In genomic region chr1:116807871-116808450, GRCh38 we compare ENCODE assay signal across 12 cellular contexts. TPM values are rescaled to one million over a fixed set of nuclear protein-coding genes. Genes with fewer than 3 reads are reported as not detected.
DNase-seq lines count a peak whose midpoint lies in the region; ATAC-seq and TF ChIP-seq lines count a peak whose summit lies in the region.
"Had no signal": no experiment of that assay in that cellular context is flagged by ENCODE, and none has a peak within 500 bp of the region (broad histone marks: within the 10 kb centered on the region; RNA-seq: fewer than 3 reads in every experiment).

No MANE protein-coding gene starts in this region.

- H3K36me3 Mint-ChIP-seq in activated T-helper 2 cell treated with anti-CD3 and anti-CD28 coated beads, Interferon-gamma antibody, Interleukin-2, Interleukin-4, amounts not matched to agents 10 μg/mL and 5 μg/mL and 100 μg/mL, durations not matched to agents 14 hours and 24 hours and 36 hours (ENCODE audit: low read depth): peaks cover 32% of the 10 kb centered on the region
- H3K36me3 Mint-ChIP-seq in natural killer cell: peaks cover 6% of the 10 kb centered on the region
- no peaks in the 10 kb centered on the region for H3K36me3 Mint-ChIP-seq in osteocyte (ENCODE audit: unreplicated experiment)

- TF ChIP-seq CTCF in DND-41 (IDR thresholded peaks at IDR 0.05; ENCODE audit: borderline replicate concordance, extremely low read depth, low read length, poor library complexity, severe bottlenecking) (no peak), natural killer cell (IDR thresholded peaks at IDR 0.05) (no peak), osteocyte (IDR thresholded peaks at IDR 0.05) (no peak)

- H2AFZ ChIP-seq in DND-41 (ENCODE audit: low read depth, low read length): peak overlapping the region; percentile 21; the same call in 1 of the 2 replicates

- H3K79me2 ChIP-seq in DND-41 (ENCODE audit: insufficient read depth, low read length): no peaks in the 10 kb centered on the region

- no peaks in the 10 kb centered on the region for H3K27me3 Mint-ChIP-seq in activated T-helper 2 cell treated with anti-CD3 and anti-CD28 coated beads, Interferon-gamma antibody, Interleukin-2, Interleukin-4, amounts not matched to agents 10 μg/mL and 5 μg/mL and 100 μg/mL, durations not matched to agents 14 hours and 24 hours and 36 hours (ENCODE audit: low read depth)
- H3K27me3 Mint-ChIP-seq in natural killer cell (ENCODE audit: low read depth in 2 of 2): no peaks in the 10 kb centered on the region
- H3K27me3 Mint-ChIP-seq in osteocyte (ENCODE audit: unreplicated experiment): peaks cover 22% of the 10 kb centered on the region
- H3K27me3 Mint-ChIP-seq: naive B cell had no signal

- no peaks in the 10 kb centered on the region for H3K36me3 ChIP-seq in DND-41 (ENCODE audit: insufficient read depth, low read length)
- H3K36me3 ChIP-seq: right lobe of liver had no signal

- H3K4me2 ChIP-seq in DND-41 (ENCODE audit: insufficient read depth, low read length): no peak overlapping the region

- peaks cover 6% of the 10 kb centered on the region for H3K9me3 ChIP-seq in DND-41 (ENCODE audit: insufficient read depth, low read length, severe bottlenecking)

- peaks cover 75% of the 10 kb centered on the region for H3K4me1 Mint-ChIP-seq in activated T-helper 2 cell treated with anti-CD3 and anti-CD28 coated beads, Interferon-gamma antibody, Interleukin-2, Interleukin-4, amounts not matched to agents 10 μg/mL and 5 μg/mL and 100 μg/mL, durations not matched to agents 14 hours and 24 hours and 36 hours (ENCODE audit: low read depth)
- H3K4me1 Mint-ChIP-seq in natural killer cell (peaks cover 81 to 82% of the 10 kb centered on the region in 2 donors), osteocyte (ENCODE audit: unreplicated experiment) (no peaks in the 10 kb centered on the region)
- H3K4me1 Mint-ChIP-seq: naive B cell had no signal

- H3K4me1 ChIP-seq in DND-41 (ENCODE audit: insufficient read depth, low read length): peaks cover 38% of the 10 kb centered on the region
- H3K4me1 ChIP-seq: right lobe of liver had no signal

- peak overlapping the region; percentile 5; the same call in 1 of the 2 replicates for H3K27ac ChIP-seq in DND-41 (ENCODE audit: low read length)
- H3K27ac ChIP-seq: right lobe of liver had no signal

- no peaks in the 10 kb centered on the region for H3K27me3 ChIP-seq in DND-41 (ENCODE audit: insufficient read depth, low read length, poor library complexity)
- H3K27me3 ChIP-seq: right lobe of liver had no signal

- peak overlapping the region; percentile 69 for H3K4me3 Mint-ChIP-seq in activated T-helper 2 cell treated with anti-CD3 and anti-CD28 coated beads, Interferon-gamma antibody, Interleukin-2, Interleukin-4, amounts not matched to agents 10 μg/mL and 5 μg/mL and 100 μg/mL, durations not matched to agents 14 hours and 24 hours and 36 hours (ENCODE audit: low read depth)
- peak overlapping the region; percentile 76 for H3K4me3 Mint-ChIP-seq in natural killer cell
- no peak overlapping the region for H3K4me3 Mint-ChIP-seq in osteocyte (ENCODE audit: unreplicated experiment)
- H3K4me3 Mint-ChIP-seq: naive B cell had no signal

- ATAC-seq in DND-41 (ENCODE audit: insufficient read depth, low read depth) (no peak), natural killer cell (no peak), esophagus mucosa (no peak)
- ATAC-seq: right lobe of liver had no signal

- no peak overlapping the region for H3K4me3 ChIP-seq in DND-41 (ENCODE audit: low read depth in 1 of 2, low read length in 2 of 2)
- H3K4me3 ChIP-seq: right lobe of liver had no signal

- peak overlapping the region; percentile 90 for H3K27ac Mint-ChIP-seq in activated T-helper 2 cell treated with anti-CD3 and anti-CD28 coated beads, Interferon-gamma antibody, Interleukin-2, Interleukin-4, amounts not matched to agents 10 μg/mL and 5 μg/mL and 100 μg/mL, durations not matched to agents 14 hours and 24 hours and 36 hours
- H3K27ac Mint-ChIP-seq in natural killer cell: peak overlapping the region; percentile 88 to 89
- H3K27ac Mint-ChIP-seq in osteocyte (ENCODE audit: unreplicated experiment): no peak overlapping the region
- H3K27ac Mint-ChIP-seq: naive B cell had no signal

- no peaks in the 10 kb centered on the region for H4K20me1 ChIP-seq in DND-41 (ENCODE audit: insufficient read depth, low read length)

- no peak for DNase-seq in DND-41
- DNase-seq in NCI-H1092 treated with DMSO at 0.1 percent for 48 hours (lab: John Stamatoyannopoulos, UW): peak; percentile 58
- DNase-seq in activated T-helper 2 cell treated with anti-CD3 and anti-CD28 coated beads, Interferon-gamma antibody, Interleukin-2, Interleukin-4, amounts not matched to agents 10 μg/mL and 5 μg/mL and 100 μg/mL, durations not matched to agents 14 hours and 24 hours and 36 hours (ENCODE audit: low spot score): no peak
- no peak for DNase-seq in natural killer cell
- no peak for DNase-seq in amygdala (lab: John Stamatoyannopoulos, UW)
- no peak for DNase-seq in osteocyte (ENCODE audit: extremely low spot score, unreplicated experiment)
- DNase-seq: anterior cingulate cortex, Karpas-422, naive B cell, right lobe of liver had no signal

- no peak overlapping the region for H3K9ac ChIP-seq in DND-41 (ENCODE audit: low read depth, low read length)

- peaks cover 15% of the 10 kb centered on the region for H3K9me3 Mint-ChIP-seq in activated T-helper 2 cell treated with anti-CD3 and anti-CD28 coated beads, Interferon-gamma antibody, Interleukin-2, Interleukin-4, amounts not matched to agents 10 μg/mL and 5 μg/mL and 100 μg/mL, durations not matched to agents 14 hours and 24 hours and 36 hours
- H3K9me3 Mint-ChIP-seq in natural killer cell: peaks cover 0 to 8% of the 10 kb centered on the region in 2 donors
- peaks cover 13% of the 10 kb centered on the region for H3K9me3 Mint-ChIP-seq in osteocyte (ENCODE audit: unreplicated experiment)

- intact Hi-C loops in activated T-helper 2 cell treated with anti-CD3 and anti-CD28 coated beads, Interferon-gamma antibody, Interleukin-2, Interleukin-4, amounts not matched to agents 10 μg/mL and 5 μg/mL and 100 μg/mL, durations not matched to agents 14 hours and 24 hours and 36 hours (cut with micrococcal nuclease): loop anchor here (2.0 to 5.0 kb wide), 2 partner anchors 17 to 251 kb away; no protein-coding TSS in a partner anchor
- intact Hi-C loops in natural killer cell (cut with micrococcal nuclease): no loop called here

RNA-seq across cellular contexts. Expression of gene CD2, which starts 53.7 kb away (rescaled TPM):
- total RNA-seq in activated T-helper 2 cell treated with anti-CD3 and anti-CD28 coated beads, Interferon-gamma antibody, Interleukin-2, Interleukin-4, amounts not matched to agents 10 μg/mL and 5 μg/mL and 100 μg/mL, durations not matched to agents 14 hours and 24 hours and 36 hours: 284 and 304 TPM in 2 replicates
- total RNA-seq in natural killer cell: 10 to 100 TPM; 30.4 to 93.4 (median 60.8) TPM
- total RNA-seq in esophagus mucosa: 1.3 TPM
- total RNA-seq in osteocyte: not detected in 2 replicates
- total RNA-seq: kidney epithelial cell had no signal

Comparison
In these comparisons a context has a peak if more than half of its experiments do, and no peak if none do; other contexts are left out.
1. RNA of gene CD2, which starts 53.7 kb away (total RNA-seq): 284 to 304 TPM in activated T-helper 2 cell treated with anti-CD3 and anti-CD28 coated beads, Interferon-gamma antibody, Interleukin-2, Interleukin-4, amounts not matched to agents 10 μg/mL and 5 μg/mL and 100 μg/mL, durations not matched to agents 14 hours and 24 hours and 36 hours and 30.4 to 93.4 TPM in natural killer cell; 1.3 TPM in esophagus mucosa (single experiment) and not detected in osteocyte; every median in the first group is over 10 times any median in the second.